ENCODE assay signal across 31 cellular contexts in the genomic region with DNA sequence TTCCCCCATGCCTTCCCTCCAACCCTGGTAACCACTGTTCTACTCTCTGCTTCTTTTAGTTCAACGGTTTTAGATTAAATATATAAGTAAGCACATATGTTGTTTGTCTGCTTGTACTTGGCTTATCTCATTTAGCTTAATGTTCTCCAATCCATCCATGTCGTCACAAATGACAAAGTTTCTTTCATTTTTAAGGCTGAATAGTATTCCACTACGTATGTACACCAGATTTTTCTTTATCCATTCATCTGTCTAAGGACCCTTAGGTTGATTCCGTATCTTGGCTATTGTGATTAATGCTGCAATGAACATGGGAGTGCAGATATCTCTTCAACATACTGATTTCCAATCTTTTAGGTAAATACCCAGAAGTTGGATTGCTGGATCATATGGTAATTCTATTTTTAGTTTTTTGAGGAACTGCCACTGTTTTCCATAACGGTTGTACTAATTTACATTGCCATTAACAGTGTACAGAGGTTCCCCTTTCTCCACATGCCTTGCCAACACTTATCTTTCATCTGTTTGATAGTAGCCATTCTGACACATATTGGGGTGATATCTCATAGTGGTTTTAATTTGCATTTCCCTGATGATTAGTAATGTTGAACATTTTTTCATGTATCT. TPM values are rescaled to one million over a fixed set of nuclear protein-coding genes. Genes with fewer than 3 reads are reported as not detected.
A peak's percentile ranks its signal among the peaks of the same experiment; 100 is the strongest.
DNase-seq lines count a peak whose midpoint lies in the region; ATAC-seq, FAIRE-seq and TF ChIP-seq lines count a peak whose summit lies in the region.
"Had no signal": no experiment of that assay in that cellular context is flagged by ENCODE, and none has a peak within 500 bp of the region (broad histone marks: within the 10 kb centered on the region; RNA-seq: fewer than 3 reads in every experiment).

No MANE protein-coding gene starts in this region.

- peaks cover 48% of the 10 kb centered on the region for H3K36me3 Mint-ChIP-seq in activated CD8-positive, alpha-beta T cell treated with anti-CD3 and anti-CD28 coated beads for 36 hours (ENCODE audit: low read depth)
- H3K36me3 Mint-ChIP-seq in activated CD8-positive, alpha-beta T cell treated with anti-CD3 and anti-CD28 coated beads, Interleukin-2, amount 10 ng/mL, durations not matched to agents 7 days and 5 days (ENCODE audit: low read depth), result peaks cover 45% of the 10 kb centered on the region
- H3K36me3 Mint-ChIP-seq in dendritic cell treated with granulocyte-macrophage colony-stimulating factor and Interleukin-4, amounts not matched to agents 40 ng/mL and 50 ng/mL, for 4 days (ENCODE audit: low read depth), result peaks cover 24% of the 10 kb centered on the region
- H3K36me3 Mint-ChIP-seq in chondrocyte (ENCODE audit: low read depth), result peaks cover 9% of the 10 kb centered on the region
- H3K36me3 Mint-ChIP-seq: natural killer cell had no signal

- no peak for DNase-seq in activated CD8-positive, alpha-beta T cell treated with anti-CD3 and anti-CD28 coated beads for 36 hours
- DNase-seq in activated CD8-positive, alpha-beta T cell treated with anti-CD3 and anti-CD28 coated beads, Interleukin-2, amount 10 ng/mL, durations not matched to agents 7 days and 5 days, result no peak
- DNase-seq in GM19239 (ENCODE audit: insufficient read length, low spot score) (no peak), NB4 (ENCODE audit: low read depth) (peak; percentile 49), chondrocyte (ENCODE audit: low spot score) (no peak)
- DNase-seq: activated CD4-positive, alpha-beta T cell treated with anti-CD3 and anti-CD28 coated beads for 48 hours; activated gamma-delta T cell treated with Interleukin-2 at 50 U/mL for 16 hours; activated T-cell treated with anti-CD3 and anti-CD28 coated beads, Interleukin-2, amount 50 U/mL, for 4 hours; BE2C; caudate nucleus; cortex of kidney; effector memory CD8-positive, alpha-beta T cell; GM23248; immature natural killer cell; KG1; left cardiac atrium; MM.1S; natural killer cell; NCI-H1436 treated with DMSO at 0.1 percent for 48 hours; nucleus accumbens; stimulated activated CD4-positive, alpha-beta T cell treated with anti-CD3 and anti-CD28 coated beads, Interleukin-12 subunit alpha, Interleukin-12 subunit beta, amount 100 ng/mL, for 4 hours; stimulated activated CD4-positive, alpha-beta T cell treated with anti-CD3 and anti-CD28 coated beads, Interleukin-4, amount 100 ng/mL, for 1 hour had no signal

- peaks cover 36% of the 10 kb centered on the region for H3K4me1 Mint-ChIP-seq in activated CD8-positive, alpha-beta T cell treated with anti-CD3 and anti-CD28 coated beads for 36 hours (ENCODE audit: low read depth)
- peaks cover 21% of the 10 kb centered on the region for H3K4me1 Mint-ChIP-seq in activated CD8-positive, alpha-beta T cell treated with anti-CD3 and anti-CD28 coated beads, Interleukin-2, amount 10 ng/mL, durations not matched to agents 7 days and 5 days (ENCODE audit: low read depth)
- H3K4me1 Mint-ChIP-seq in dendritic cell treated with granulocyte-macrophage colony-stimulating factor and Interleukin-4, amounts not matched to agents 40 ng/mL and 50 ng/mL, for 4 days (ENCODE audit: low read depth), result peaks cover 25% of the 10 kb centered on the region
- peaks cover 9% of the 10 kb centered on the region for H3K4me1 Mint-ChIP-seq in chondrocyte (ENCODE audit: low read depth)

- H3K27ac Mint-ChIP-seq in activated CD8-positive, alpha-beta T cell treated with anti-CD3 and anti-CD28 coated beads for 36 hours, result peak overlapping the region; percentile 9
- no peak overlapping the region for H3K27ac Mint-ChIP-seq in activated CD8-positive, alpha-beta T cell treated with anti-CD3 and anti-CD28 coated beads, Interleukin-2, amount 10 ng/mL, durations not matched to agents 7 days and 5 days
- H3K27ac Mint-ChIP-seq in dendritic cell treated with granulocyte-macrophage colony-stimulating factor and Interleukin-4, amounts not matched to agents 40 ng/mL and 50 ng/mL, for 4 days, result peak overlapping the region; percentile 53
- H3K27ac Mint-ChIP-seq in chondrocyte (ENCODE audit: unreplicated experiment), result no peak overlapping the region
- H3K27ac Mint-ChIP-seq: effector memory CD8-positive, alpha-beta T cell; immature natural killer cell; natural killer cell; T-helper 1 cell treated with Interleukin-12 subunit alpha and Interleukin-12 subunit beta and Interleukin-4 antibody, amounts not matched to agents 30 μg/mL and 1 μg/mL, for 36 hours had no signal

- H3K27me3 Mint-ChIP-seq in activated CD8-positive, alpha-beta T cell treated with anti-CD3 and anti-CD28 coated beads for 36 hours, result no peaks in the 10 kb centered on the region
- no peaks in the 10 kb centered on the region for H3K27me3 Mint-ChIP-seq in activated CD8-positive, alpha-beta T cell treated with anti-CD3 and anti-CD28 coated beads, Interleukin-2, amount 10 ng/mL, durations not matched to agents 7 days and 5 days (ENCODE audit: low read depth)
- no peaks in the 10 kb centered on the region for H3K27me3 Mint-ChIP-seq in dendritic cell treated with granulocyte-macrophage colony-stimulating factor and Interleukin-4, amounts not matched to agents 40 ng/mL and 50 ng/mL, for 4 days
- no peaks in the 10 kb centered on the region for H3K27me3 Mint-ChIP-seq in chondrocyte (ENCODE audit: low read depth)
- H3K27me3 Mint-ChIP-seq: effector memory CD8-positive, alpha-beta T cell had no signal

- no peak overlapping the region for H3K4me3 ChIP-seq in NB4 (ENCODE audit: low read depth, low read length)
- H3K4me3 ChIP-seq: GM23248, prostate gland, tibial nerve had no signal

- intact Hi-C loops in activated CD8-positive, alpha-beta T cell treated with anti-CD3 and anti-CD28 coated beads for 36 hours (cut with micrococcal nuclease), result no loop called here
- intact Hi-C loops in dendritic cell treated with granulocyte-macrophage colony-stimulating factor and Interleukin-4, amounts not matched to agents 40 ng/mL and 50 ng/mL, for 4 days (cut with micrococcal nuclease), result no loop called here

- peak; percentile 28 for FAIRE-seq in GM19239 (lab: Jason Lieb, UNC)
- FAIRE-seq: GM12891, HTR-8/SVneo had no signal

- no peaks in the 10 kb centered on the region for H3K9me3 Mint-ChIP-seq in activated CD8-positive, alpha-beta T cell treated with anti-CD3 and anti-CD28 coated beads for 36 hours
- H3K9me3 Mint-ChIP-seq in activated CD8-positive, alpha-beta T cell treated with anti-CD3 and anti-CD28 coated beads, Interleukin-2, amount 10 ng/mL, durations not matched to agents 7 days and 5 days (ENCODE audit: insufficient read depth), result no peaks in the 10 kb centered on the region
- H3K9me3 Mint-ChIP-seq in dendritic cell treated with granulocyte-macrophage colony-stimulating factor and Interleukin-4, amounts not matched to agents 40 ng/mL and 50 ng/mL, for 4 days, result no peaks in the 10 kb centered on the region
- no peaks in the 10 kb centered on the region for H3K9me3 Mint-ChIP-seq in chondrocyte (ENCODE audit: low read depth)
- H3K9me3 Mint-ChIP-seq: activated T-cell treated with anti-CD3 and anti-CD28 coated beads, Interleukin-2, amount 50 U/mL, for 4 hours; effector memory CD8-positive, alpha-beta T cell; immature natural killer cell; natural killer cell; T-helper 1 cell treated with Interleukin-12 subunit alpha and Interleukin-12 subunit beta and Interleukin-4 antibody, amounts not matched to agents 30 μg/mL and 1 μg/mL, for 36 hours had no signal

- POLR2A ChIA-PET in activated CD8-positive, alpha-beta T cell treated with anti-CD3 and anti-CD28 coated beads for 36 hours (lab: Charles Lee), result interaction anchor here (1.8 to 2.9 kb wide), 2 partner anchors 11 kb away, joined by 7 to 17 read pairs; a partner anchor contains a TSS
- POLR2A ChIA-PET in activated CD8-positive, alpha-beta T cell treated with anti-CD3 and anti-CD28 coated beads, Interleukin-2, amount 10 ng/mL, durations not matched to agents 7 days and 5 days (lab: Charles Lee), result interaction anchor here (0.6 kb wide), 1 partner anchor 9 kb away, joined by 3 read pairs; no protein-coding TSS in a partner anchor

- TF ChIP-seq CTCF in activated CD8-positive, alpha-beta T cell treated with anti-CD3 and anti-CD28 coated beads for 36 hours (IDR thresholded peaks at IDR 0.05), result no peak
- no peak for TF ChIP-seq CTCF in NB4 (IDR thresholded peaks at IDR 0.05; ENCODE audit: low read depth, low read length)
- no peak for TF ChIP-seq CTCF in chondrocyte (IDR thresholded peaks at IDR 0.05)

- no peak overlapping the region for H3K4me3 Mint-ChIP-seq in activated CD8-positive, alpha-beta T cell treated with anti-CD3 and anti-CD28 coated beads for 36 hours
- H3K4me3 Mint-ChIP-seq in activated CD8-positive, alpha-beta T cell treated with anti-CD3 and anti-CD28 coated beads, Interleukin-2, amount 10 ng/mL, durations not matched to agents 7 days and 5 days, result no peak overlapping the region
- H3K4me3 Mint-ChIP-seq in dendritic cell treated with granulocyte-macrophage colony-stimulating factor and Interleukin-4, amounts not matched to agents 40 ng/mL and 50 ng/mL, for 4 days, result no peak overlapping the region
- H3K4me3 Mint-ChIP-seq in chondrocyte (ENCODE audit: unreplicated experiment), result no peak overlapping the region
- H3K4me3 Mint-ChIP-seq: activated T-cell treated with anti-CD3 and anti-CD28 coated beads, Interleukin-2, amount 50 U/mL, for 4 hours; effector memory CD8-positive, alpha-beta T cell; natural killer cell; T-helper 1 cell treated with Interleukin-12 subunit alpha and Interleukin-12 subunit beta and Interleukin-4 antibody, amounts not matched to agents 30 μg/mL and 1 μg/mL, for 36 hours had no signal

- no peak for TF ChIP-seq POLR2A in NB4 (IDR thresholded peaks at IDR 0.05; ENCODE audit: extremely low read depth, insufficient read length)

- CTCF ChIA-PET in activated CD8-positive, alpha-beta T cell treated with anti-CD3 and anti-CD28 coated beads for 36 hours (lab: Charles Lee), result no interaction called here
- CTCF ChIA-PET in activated CD8-positive, alpha-beta T cell treated with anti-CD3 and anti-CD28 coated beads, Interleukin-2, amount 10 ng/mL, durations not matched to agents 7 days and 5 days (lab: Charles Lee), result no interaction called here

- ATAC-seq in activated CD8-positive, alpha-beta T cell treated with anti-CD3 and anti-CD28 coated beads for 36 hours, result no peak
- ATAC-seq in activated CD8-positive, alpha-beta T cell treated with anti-CD3 and anti-CD28 coated beads, Interleukin-2, amount 10 ng/mL, durations not matched to agents 7 days and 5 days, result no peak
- ATAC-seq in GM21447 (IDR thresholded peaks at IDR 0.05; ENCODE audit: unreplicated experiment), result no peak
- no peak for ATAC-seq in HG02623 (IDR thresholded peaks at IDR 0.05; ENCODE audit: unreplicated experiment)
- ATAC-seq: activated T-cell treated with anti-CD3 and anti-CD28 coated beads, Interleukin-2, amount 50 U/mL, for 4 hours; effector memory CD8-positive, alpha-beta T cell; left cardiac atrium; sciatic nerve had no signal

RNA-seq across cellular contexts. Expression of a gene that starts 8.1 kb away (rescaled TPM):
- total RNA-seq in activated CD8-positive, alpha-beta T cell treated with anti-CD3 and anti-CD28 coated beads for 36 hours, result 10 to 100 TPM; 22.9 to 25.3 TPM
- 10 to 100 TPM; 25.3 to 25.8 TPM for total RNA-seq in activated CD8-positive, alpha-beta T cell treated with anti-CD3 and anti-CD28 coated beads, Interleukin-2, amount 10 ng/mL, durations not matched to agents 7 days and 5 days
- total RNA-seq in chondrocyte, result 18.9 to 28.4 TPM (median 20.9 TPM) in 3 replicates

RNA-seq across cellular contexts. Expression of a gene that starts 8.2 kb away (rescaled TPM):
- 10 to 100 TPM; 15.6 to 19.2 TPM for total RNA-seq in activated CD8-positive, alpha-beta T cell treated with anti-CD3 and anti-CD28 coated beads for 36 hours
- 10 to 100 TPM; 19.5 to 20.9 TPM for total RNA-seq in activated CD8-positive, alpha-beta T cell treated with anti-CD3 and anti-CD28 coated beads, Interleukin-2, amount 10 ng/mL, durations not matched to agents 7 days and 5 days
- 71.4 to 93.4 TPM (median 71.6 TPM) in 3 replicates for total RNA-seq in chondrocyte

RNA-seq across cellular contexts. Expression of a gene that starts 11.0 kb away (rescaled TPM):
- 10 to 100 TPM; 19.8 to 20.4 TPM for total RNA-seq in activated CD8-positive, alpha-beta T cell treated with anti-CD3 and anti-CD28 coated beads for 36 hours
- 10 to 100 TPM; 17.1 to 18.1 TPM for total RNA-seq in activated CD8-positive, alpha-beta T cell treated with anti-CD3 and anti-CD28 coated beads, Interleukin-2, amount 10 ng/mL, durations not matched to agents 7 days and 5 days
- 2.7 to 3.0 TPM (median 2.9 TPM) in 3 replicates for total RNA-seq in chondrocyte

Comparison
In these comparisons a context has a peak if more than half of its experiments do, and no peak if none do; other contexts are left out.
1. H3K27ac Mint-ChIP-seq: peak in activated CD8-positive, alpha-beta T cell treated with anti-CD3 and anti-CD28 coated beads for 36 hours (single experiment) and dendritic cell treated with granulocyte-macrophage colony-stimulating factor and Interleukin-4, amounts not matched to agents 40 ng/mL and 50 ng/mL, for 4 days (single experiment); none in activated CD8-positive, alpha-beta T cell treated with anti-CD3 and anti-CD28 coated beads, Interleukin-2, amount 10 ng/mL, durations not matched to agents 7 days and 5 days (single experiment) and chondrocyte (single experiment).